16 cellular contexts compared by ENCODE assay signal in genomic region chr17:17027442-17028058, GRCh38. TPM values are rescaled to one million over a fixed set of nuclear protein-coding genes. Genes with fewer than 3 reads are reported as not detected.
DNase-seq lines count a peak whose midpoint lies in the region; ATAC-seq and TF ChIP-seq lines count a peak whose summit lies in the region.
"Had no signal": no experiment of that assay in that cellular context is flagged by ENCODE, and none has a peak within 500 bp of the region (broad histone marks: within the 10 kb centered on the region; RNA-seq: fewer than 3 reads in every experiment).

No MANE protein-coding gene starts in this region.

- H3K27me3 Mint-ChIP-seq in Calu3 (ENCODE audit: unreplicated experiment) (no peaks in the 10 kb centered on the region), chondrocyte (ENCODE audit: low read depth) (no peaks in the 10 kb centered on the region), nephron (ENCODE audit: low read depth) (no peaks in the 10 kb centered on the region)
- H3K27me3 Mint-ChIP-seq: T-helper 17 cell had no signal

- H3K4me3 Mint-ChIP-seq in Calu3 (ENCODE audit: low read depth, unreplicated experiment) (no peak overlapping the region), chondrocyte (ENCODE audit: unreplicated experiment) (no peak overlapping the region), nephron (no peak overlapping the region)
- H3K4me3 Mint-ChIP-seq: T-helper 17 cell had no signal

- no TSS peak for BruUV-seq in Calu3 (replicated peaks; lab: Mats Ljungman, UMichigan)

- ATAC-seq in HG03139 (IDR thresholded peaks at IDR 0.05; ENCODE audit: unreplicated experiment) (no peak), HG03097 (IDR thresholded peaks at IDR 0.05; ENCODE audit: low FRiP score, unreplicated experiment) (no peak)
- ATAC-seq: activated CD4-positive, CD25-positive, alpha-beta regulatory T cell treated with anti-CD3 and anti-CD28 coated beads, Interleukin-2, amount 50 U/mL, for 24 hours; T-helper 17 cell had no signal

- CTCF ChIA-PET in Calu3 (lab: Charles Lee) = interaction anchor here (0.8 to 1.8 kb wide), 8 partner anchors 9 to 39 kb away, joined by 3 to 8 read pairs (median 4); no protein-coding TSS in a partner anchor

- H3K9me3 Mint-ChIP-seq in Calu3 (ENCODE audit: low read depth, unreplicated experiment) (no peaks in the 10 kb centered on the region), chondrocyte (ENCODE audit: low read depth) (no peaks in the 10 kb centered on the region), nephron (no peaks in the 10 kb centered on the region)
- H3K9me3 Mint-ChIP-seq: CD8-positive, alpha-beta memory T cell had no signal

- H3K27ac Mint-ChIP-seq in Calu3 (ENCODE audit: unreplicated experiment) (peak overlapping the region; percentile 87), chondrocyte (ENCODE audit: unreplicated experiment) (peak overlapping the region; percentile 74), nephron (peak overlapping the region; percentile 17 to 60 (median 33))
- H3K27ac Mint-ChIP-seq: CD8-positive, alpha-beta memory T cell; T-helper 17 cell had no signal

- TF ChIP-seq CTCF in Calu3 (IDR thresholded peaks at IDR 0.05; ENCODE audit: unreplicated experiment) (no peak), chondrocyte (IDR thresholded peaks at IDR 0.05) (no peak), nephron (IDR thresholded peaks at IDR 0.05; ENCODE audit: unreplicated experiment in 3 of 3) (no peak)

- H3K36me3 Mint-ChIP-seq in Calu3 (ENCODE audit: insufficient read depth, unreplicated experiment) (peaks cover 33% of the 10 kb centered on the region), chondrocyte (ENCODE audit: low read depth) (no peaks in the 10 kb centered on the region), nephron (ENCODE audit: low read depth) (no peaks in the 10 kb centered on the region)
- H3K36me3 Mint-ChIP-seq: CD8-positive, alpha-beta memory T cell had no signal

- intact Hi-C loops in Calu3 (cut with micrococcal nuclease; ENCODE audit: unreplicated experiment) = no loop called here

- peaks cover 50% of the 10 kb centered on the region for H3K4me1 Mint-ChIP-seq in Calu3 (ENCODE audit: low read depth, unreplicated experiment)
- peaks cover 59% of the 10 kb centered on the region for H3K4me1 Mint-ChIP-seq in chondrocyte (ENCODE audit: low read depth)
- peaks cover 53% of the 10 kb centered on the region for H3K4me1 Mint-ChIP-seq in nephron
- H3K4me1 Mint-ChIP-seq: CD8-positive, alpha-beta memory T cell had no signal

- no peak for DNase-seq in Calu3
- peak; percentile 13 for DNase-seq in chondrocyte (ENCODE audit: low spot score)
- DNase-seq in DMS79 (lab: John Stamatoyannopoulos, UW) = no peak
- DNase-seq: activated naive CD4-positive, alpha-beta T cell; CD8-positive, alpha-beta memory T cell; NCI-H2081 treated with DMSO at 0.1 percent for 48 hours; RPMI8226; stimulated activated naive CD4-positive, alpha-beta T cell treated with Interleukin-2 at 50 U/mL for 16 hours; T-helper 17 cell had no signal

RNA-seq across cellular contexts. Expression of gene MPRIP, which starts 14.7 kb away (rescaled TPM):
- total RNA-seq in Calu3 (2022) = 338 and 423 TPM in 2 replicates
- 197 to 352 TPM (median 345 TPM) in 3 replicates for total RNA-seq in chondrocyte

RNA-seq across cellular contexts. Expression of gene TNFRSF13B, which starts 55.6 kb away (rescaled TPM):
- total RNA-seq in Calu3 (2022) = not detected in 2 replicates
- total RNA-seq in chondrocyte = not detected in 3 replicates
- total RNA-seq: CD8-positive, alpha-beta memory T cell; dermis blood vessel endothelial cell; lung microvascular endothelial cell; skeletal muscle tissue had no signal

Comparison
In these comparisons a context has a peak if more than half of its experiments do, and no peak if none do; other contexts are left out.
1. H3K27ac Mint-ChIP-seq: peak in every context shown above with its lines; median percentile 87 in Calu3; 74 in chondrocyte; 33 in nephron.